9 cellular contexts compared by ENCODE assay signal in genomic region chr9:20619492-20619860, GRCh38. TPM values are rescaled to one million over a fixed set of nuclear protein-coding genes. Genes with fewer than 3 reads are reported as not detected.
DNase-seq lines count a peak whose midpoint lies in the region; ATAC-seq and FAIRE-seq lines count a peak whose summit lies in the region.
"Had no signal": no experiment of that assay in that cellular context is flagged by ENCODE, and none has a peak within 500 bp of the region (broad histone marks: within the 10 kb centered on the region; RNA-seq: fewer than 3 reads in every experiment).

No MANE protein-coding gene starts in this region.

- no peak for DNase-seq in CD4-positive, CD25-positive, alpha-beta regulatory T cell
- DNase-seq in RKO (ENCODE audit: low spot score) = no peak
- DNase-seq in NCI-H1105 treated with DMSO at 0.1 percent for 48 hours (lab: John Stamatoyannopoulos, UW) = no peak
- DNase-seq in RCC 7860 (ENCODE audit: low spot score) = no peak
- no peak for DNase-seq in NCI-H1417 treated with DMSO at 0.1 percent for 48 hours (lab: John Stamatoyannopoulos, UW)

- peaks cover 44% of the 10 kb centered on the region for H3K4me1 ChIP-seq in CD4-positive, CD25-positive, alpha-beta regulatory T cell (ENCODE audit: control insufficient read depth, insufficient read depth, low read length, poor library complexity, severe bottlenecking)
- H3K4me1 ChIP-seq in HUES64 (ENCODE audit: insufficient read depth, low read length) (peaks cover 21% of the 10 kb centered on the region), ectodermal cell (ENCODE audit: control insufficient read depth, insufficient read depth, low read length) (peaks cover 13% of the 10 kb centered on the region), neuron (ENCODE audit: insufficient read depth, low read length) (peaks cover 30% of the 10 kb centered on the region)

- H3K4me1 Mint-ChIP-seq in CD4-positive, CD25-positive, alpha-beta regulatory T cell = peaks cover 29 to 68% (median 53%) of the 10 kb centered on the region in 4 donors

- FAIRE-seq in RCC 7860 (lab: Jason Lieb, UNC) = no peak
- FAIRE-seq: G401.6 had no signal

- H3K9me3 Mint-ChIP-seq in CD4-positive, CD25-positive, alpha-beta regulatory T cell = peaks cover 0 to 5% (median 0%) of the 10 kb centered on the region in 7 donors

- H3K4me3 Mint-ChIP-seq in CD4-positive, CD25-positive, alpha-beta regulatory T cell = peak overlapping the region; percentile 90 to 99 (median 96)

- no peaks in the 10 kb centered on the region for H3K9me3 ChIP-seq in CD4-positive, CD25-positive, alpha-beta regulatory T cell (ENCODE audit: control insufficient read depth in 2 of 2, low read length in 2 of 2)
- no peaks in the 10 kb centered on the region for H3K9me3 ChIP-seq in HUES64 (ENCODE audit: insufficient read depth, low read depth, low read length)
- no peaks in the 10 kb centered on the region for H3K9me3 ChIP-seq in ectodermal cell (ENCODE audit: control insufficient read depth, low read length)
- no peaks in the 10 kb centered on the region for H3K9me3 ChIP-seq in neuron (ENCODE audit: low read length)

- H3K27me3 ChIP-seq in CD4-positive, CD25-positive, alpha-beta regulatory T cell (ENCODE audit: control insufficient read depth, insufficient read depth, low read length) = no peaks in the 10 kb centered on the region
- H3K27me3 ChIP-seq in HUES64 (ENCODE audit: insufficient read depth, low read length) (peaks cover 65% of the 10 kb centered on the region), ectodermal cell (ENCODE audit: control insufficient read depth, insufficient read depth, low read length, poor library complexity, severe bottlenecking) (peaks cover 55% of the 10 kb centered on the region), neuron (ENCODE audit: insufficient read depth, low read length) (no peaks in the 10 kb centered on the region)

- H3K36me3 Mint-ChIP-seq in CD4-positive, CD25-positive, alpha-beta regulatory T cell = peaks cover 4% of the 10 kb centered on the region

- WGBS in HUES64 = 63% methylated on average over 5 of the region's 5 CpGs
- WGBS in ectodermal cell, 2 experiments = 69% methylated on average over 5 of the region's 5 CpGs

- H2AFZ ChIP-seq in neuron (ENCODE audit: low read depth, low read length) = no peak overlapping the region

- no peak for ATAC-seq in CD4-positive, CD25-positive, alpha-beta regulatory T cell (ENCODE audit: low read depth in 2 of 2)

- H3K27me3 Mint-ChIP-seq in CD4-positive, CD25-positive, alpha-beta regulatory T cell = peaks cover 19% of the 10 kb centered on the region

- H3K27ac ChIP-seq in CD4-positive, CD25-positive, alpha-beta regulatory T cell (ENCODE audit: insufficient read depth, low read length, poor library complexity, severe bottlenecking) = peak overlapping the region; percentile 87
- H3K27ac ChIP-seq in HUES64 (ENCODE audit: low read depth, low read length) (no peak overlapping the region), ectodermal cell (ENCODE audit: insufficient read depth, low read depth, low read length, poor library complexity, severe bottlenecking) (no peak overlapping the region)

- no peak overlapping the region for H3K9ac ChIP-seq in HUES64 (ENCODE audit: low read depth, low read length)

- H3K27ac Mint-ChIP-seq in CD4-positive, CD25-positive, alpha-beta regulatory T cell = peak overlapping the region; percentile 90 to 95 (median 94)

- H3K4me3 ChIP-seq in CD4-positive, CD25-positive, alpha-beta regulatory T cell (ENCODE audit: low read depth, low read length) = peak overlapping the region; percentile 83
- peak overlapping the region; percentile 91 for H3K4me3 ChIP-seq in HUES64 (ENCODE audit: low read length)
- peak overlapping the region; percentile 85 for H3K4me3 ChIP-seq in ectodermal cell (ENCODE audit: insufficient read depth, low read depth, low read length)
- peak overlapping the region; percentile 66 for H3K4me3 ChIP-seq in neuron (ENCODE audit: low read length)

- no peaks in the 10 kb centered on the region for H3K36me3 ChIP-seq in CD4-positive, CD25-positive, alpha-beta regulatory T cell (ENCODE audit: control insufficient read depth, insufficient read depth, low read length)
- H3K36me3 ChIP-seq in HUES64 (ENCODE audit: insufficient read depth, low read length) (no peaks in the 10 kb centered on the region), ectodermal cell (ENCODE audit: control insufficient read depth, insufficient read depth, low read length) (no peaks in the 10 kb centered on the region), neuron (ENCODE audit: insufficient read depth, low read length) (peaks cover 2% of the 10 kb centered on the region)

RNA-seq across cellular contexts. Expression of gene MLLT3, which starts 2.8 kb away (rescaled TPM):
- 63.2 TPM for total RNA-seq in CD4-positive, CD25-positive, alpha-beta regulatory T cell
- polyA plus RNA-seq in CD4-positive, CD25-positive, alpha-beta regulatory T cell = 10 to 100 TPM; 37.6 to 51.8 (median 48.5) TPM
- polyA plus RNA-seq in HUES64 (2013, experiment 1 of 2) = 15.7 TPM
- polyA plus RNA-seq in HUES64 (2013, experiment 2 of 2) = 21.6 TPM
- polyA plus RNA-seq in ectodermal cell (2013, experiment 1 of 4) = 61.1 TPM
- 59.1 TPM for polyA plus RNA-seq in ectodermal cell (2013, experiment 2 of 4)
- polyA plus RNA-seq in ectodermal cell (2013, experiment 3 of 4) = 56.5 TPM
- polyA plus RNA-seq in ectodermal cell (2013, experiment 4 of 4) = 66.6 TPM
